ENCODE assay signal across 8 cellular contexts in the genomic region with DNA sequence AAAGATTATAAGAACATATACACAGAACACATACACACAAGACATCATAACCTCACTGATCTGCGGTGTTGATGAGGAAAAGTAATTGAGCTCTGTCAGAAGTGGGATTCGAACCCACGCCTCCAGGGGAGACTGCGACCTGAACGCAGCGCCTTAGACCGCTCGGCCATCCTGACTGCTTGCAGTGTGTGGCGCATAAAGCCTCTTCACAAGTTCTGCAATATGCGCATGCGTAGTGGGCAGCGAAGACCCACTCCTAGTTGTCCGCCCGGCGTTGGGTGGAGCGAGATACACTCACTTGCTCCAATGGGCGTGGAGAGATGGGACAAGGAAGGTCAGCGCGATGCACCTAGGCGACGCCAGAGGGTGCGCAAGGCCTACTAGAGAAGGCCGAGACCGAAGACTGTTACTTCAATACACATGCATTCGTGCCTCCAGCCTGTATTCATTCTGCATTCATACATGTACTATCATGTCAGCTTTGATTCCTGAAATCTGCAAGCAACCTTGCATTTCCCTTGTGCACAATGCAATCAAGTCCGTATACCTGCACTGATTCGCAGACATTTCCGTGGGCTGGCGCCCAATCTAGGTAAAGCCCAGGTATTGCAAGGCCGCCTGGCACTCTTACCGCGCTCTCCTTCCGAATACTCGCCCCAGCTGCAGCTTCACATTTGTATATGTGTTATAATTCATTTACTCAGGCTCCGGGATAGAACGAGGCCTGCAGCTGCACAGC. TPM values are rescaled to one million over a fixed set of nuclear protein-coding genes. Genes with fewer than 3 reads are reported as not detected.
DNase-seq lines count a peak whose midpoint lies in the region; ATAC-seq and TF ChIP-seq lines count a peak whose summit lies in the region.

No MANE protein-coding gene starts in this region.

- peak; percentile 82 for ATAC-seq in RWPE2 (ENCODE audit: low read depth)
- peak; percentile 95 to 96 for ATAC-seq in natural killer cell treated with Interleukin-12 subunit alpha and Interleukin-12 subunit beta and Interleukin-15 and Interleukin-18, amount 100 ng/mL, for 72 hours

- peak; percentile 97 for TF ChIP-seq CTCF in RWPE2 (IDR thresholded peaks at IDR 0.05; ENCODE audit: poor library complexity, severe bottlenecking)

- H3K27ac ChIP-seq in RWPE2 (ENCODE audit: poor library complexity, severe bottlenecking): peak overlapping the region; percentile 60

- H3K36me3 ChIP-seq in ES-I3 (ENCODE audit: insufficient read depth, low read length) (no peaks in the 10 kb centered on the region), HAP-1 (replicated peaks) (no peaks in the 10 kb centered on the region), RWPE2 (ENCODE audit: low read depth) (no peaks in the 10 kb centered on the region)

- DNase-seq in HAP-1 (ENCODE audit: low spot score in 2 of 2): peak; percentile 98
- DNase-seq in M059J (ENCODE audit: low read depth): peak; percentile 98
- DNase-seq in RWPE2 (ENCODE audit: low spot score): peak; percentile 99
- peak; percentile 99 for DNase-seq in activated effector memory CD4-positive, alpha-beta T cell treated with Interleukin-2 at 50 U/mL for 16 hours
- DNase-seq in fibroblast of the conjunctiva (ENCODE audit: low read depth): peak; percentile 99
- DNase-seq in natural killer cell treated with Interleukin-12 subunit alpha and Interleukin-12 subunit beta and Interleukin-15 and Interleukin-18, amount 100 ng/mL, for 72 hours (ENCODE audit: low spot score): peak; percentile 99
- peak; percentile 98 to 100 (median 99) for DNase-seq in stimulated activated naive CD4-positive, alpha-beta T cell (lab: John Stamatoyannopoulos, UW)

- no peak overlapping the region for H3K27ac Mint-ChIP-seq in natural killer cell treated with Interleukin-12 subunit alpha and Interleukin-12 subunit beta and Interleukin-15 and Interleukin-18, amount 100 ng/mL, for 72 hours

- H3K4me3 Mint-ChIP-seq in natural killer cell treated with Interleukin-12 subunit alpha and Interleukin-12 subunit beta and Interleukin-15 and Interleukin-18, amount 100 ng/mL, for 72 hours: no peak overlapping the region

- no peaks in the 10 kb centered on the region for H3K9me3 Mint-ChIP-seq in natural killer cell treated with Interleukin-12 subunit alpha and Interleukin-12 subunit beta and Interleukin-15 and Interleukin-18, amount 100 ng/mL, for 72 hours

- no peaks in the 10 kb centered on the region for H3K36me3 Mint-ChIP-seq in natural killer cell treated with Interleukin-12 subunit alpha and Interleukin-12 subunit beta and Interleukin-15 and Interleukin-18, amount 100 ng/mL, for 72 hours

- H3K4me3 ChIP-seq in HAP-1 (peak overlapping the region; percentile 48), RWPE2 (ENCODE audit: severe bottlenecking) (peak overlapping the region; percentile 45)

- peaks cover 7 to 14% of the 10 kb centered on the region in 2 donors for H3K4me1 Mint-ChIP-seq in natural killer cell treated with Interleukin-12 subunit alpha and Interleukin-12 subunit beta and Interleukin-15 and Interleukin-18, amount 100 ng/mL, for 72 hours (ENCODE audit: low read depth in 2 of 2)

- H3K27me3 Mint-ChIP-seq in natural killer cell treated with Interleukin-12 subunit alpha and Interleukin-12 subunit beta and Interleukin-15 and Interleukin-18, amount 100 ng/mL, for 72 hours: no peaks in the 10 kb centered on the region

- H3K27me3 ChIP-seq in HAP-1 (ENCODE audit: low read depth): no peaks in the 10 kb centered on the region
- H3K27me3 ChIP-seq in RWPE2 (ENCODE audit: insufficient read depth, poor library complexity, severe bottlenecking): no peaks in the 10 kb centered on the region

- H3K9ac ChIP-seq in ES-I3 (ENCODE audit: low read depth, low read length): peak overlapping the region; percentile 68

- H3K4me1 ChIP-seq in ES-I3 (ENCODE audit: insufficient read depth, low read length) (no peaks in the 10 kb centered on the region; the same call in 1 of the 2 replicates), HAP-1 (peaks cover 6% of the 10 kb centered on the region), RWPE2 (ENCODE audit: insufficient read depth, poor library complexity, severe bottlenecking) (peaks cover 7% of the 10 kb centered on the region)

- in situ Hi-C loops in HAP-1 (cut with MboI; ENCODE audit: low sequenced_read_pairs): loop anchor here (5.0 kb wide), 2 partner anchors 117 to 217 kb away; no protein-coding TSS in a partner anchor

- 0 out of 2 replicates have a peak, but pooled peaks cover 2% of the 10 kb centered on the region for H3K9me3 ChIP-seq in ES-I3 (ENCODE audit: control insufficient read depth, insufficient read depth, low read length)
- no peaks in the 10 kb centered on the region for H3K9me3 ChIP-seq in HAP-1
- no peaks in the 10 kb centered on the region for H3K9me3 ChIP-seq in RWPE2 (ENCODE audit: severe bottlenecking)

RNA-seq across cellular contexts. Expression of gene PLLP, which starts 16.1 kb away (rescaled TPM):
- total RNA-seq in M059J (2014; rRNA removed; shearing (Covaris generic)): 0.27 and 0.62 TPM in 2 replicates
- total RNA-seq in natural killer cell treated with Interleukin-12 subunit alpha and Interleukin-12 subunit beta and Interleukin-15 and Interleukin-18, amount 100 ng/mL, for 72 hours: under 1 TPM in 1 of 2 donors, not detected in 1; 0.67 TPM

RNA-seq across cellular contexts. Expression of gene ARL2BP, which starts 55.5 kb away (rescaled TPM):
- total RNA-seq in M059J (2014; rRNA removed; shearing (Covaris generic)): 104 and 120 TPM in 2 replicates
- total RNA-seq in natural killer cell treated with Interleukin-12 subunit alpha and Interleukin-12 subunit beta and Interleukin-15 and Interleukin-18, amount 100 ng/mL, for 72 hours: 10 to 100 TPM; 28.3 to 32.3 TPM

RNA-seq across cellular contexts. Expression of gene CCL22, which starts 58.0 kb away (rescaled TPM):
- total RNA-seq in M059J (2014; rRNA removed; shearing (Covaris generic)): not detected in 2 replicates
- total RNA-seq in natural killer cell treated with Interleukin-12 subunit alpha and Interleukin-12 subunit beta and Interleukin-15 and Interleukin-18, amount 100 ng/mL, for 72 hours: 10 to 100 TPM in 1 of 2 donors, not detected in 1; 12.9 TPM

Comparison
In these comparisons a context has a peak if more than half of its experiments do, and no peak if none do; other contexts are left out.
1. Peak in every context shown above with its lines: DNase-seq, ATAC-seq, H3K4me3 ChIP-seq and H3K27ac ChIP-seq.